Comparison of ENCODE assay signal across 16 cellular contexts in genomic region chr14:74518221-74518620, GRCh38.
"Had no signal": no experiment of that assay in that cellular context is flagged by ENCODE, and none has a peak within 500 bp of the region (broad histone marks: within the 10 kb centered on the region; RNA-seq: fewer than 3 reads in every experiment).

No MANE protein-coding gene starts in this region.

- H3K9me3 ChIP-seq: suprapubic skin had no signal

- H3K27ac ChIP-seq: suprapubic skin had no signal

- H3K4me3 ChIP-seq: suprapubic skin had no signal

- H3K36me3 Mint-ChIP-seq: activated naive CD4-positive, alpha-beta T cell treated with anti-CD3 and anti-CD28 coated beads, Interleukin-2, amount 10 ng/mL, durations not matched to agents 7 days and 5 days; natural killer cell; T-cell had no signal

- H3K27me3 ChIP-seq: suprapubic skin had no signal

- H3K27ac Mint-ChIP-seq: activated naive CD4-positive, alpha-beta T cell treated with anti-CD3 and anti-CD28 coated beads, Interleukin-2, amount 10 ng/mL, durations not matched to agents 7 days and 5 days; effector memory CD8-positive, alpha-beta T cell; immature natural killer cell; natural killer cell; T-cell had no signal

- H3K9me3 Mint-ChIP-seq: activated naive CD4-positive, alpha-beta T cell treated with anti-CD3 and anti-CD28 coated beads, Interleukin-2, amount 10 ng/mL, durations not matched to agents 7 days and 5 days; effector memory CD8-positive, alpha-beta T cell; immature natural killer cell; natural killer cell; T-cell had no signal

- DNase-seq: activated CD4-positive, alpha-beta T cell treated with anti-CD3 and anti-CD28 coated beads for 48 hours; activated CD8-positive, alpha-beta memory T cell treated with anti-CD3 and anti-CD28 coated beads for 24 hours; activated naive CD4-positive, alpha-beta T cell treated with anti-CD3 and anti-CD28 coated beads, Interleukin-2, amount 10 ng/mL, durations not matched to agents 7 days and 5 days; central memory CD4-positive, alpha-beta T cell; cortex of kidney; effector memory CD8-positive, alpha-beta T cell; immature natural killer cell; left colon; natural killer cell; nucleus accumbens; stimulated activated CD4-positive, alpha-beta T cell treated with anti-CD3 and anti-CD28 coated beads, Interleukin-12 subunit alpha, Interleukin-12 subunit beta, amount 100 ng/mL, for 4 hours; stimulated activated naive CD8-positive, alpha-beta T cell treated with anti-CD3 and anti-CD28 coated beads, Interleukin-15, Interleukin-2, amounts not matched to agents 100 U/mL and 50 U/mL, for 24 hours; T-cell; T1000 had no signal

- H3K4me3 Mint-ChIP-seq: activated naive CD4-positive, alpha-beta T cell treated with anti-CD3 and anti-CD28 coated beads, Interleukin-2, amount 10 ng/mL, durations not matched to agents 7 days and 5 days; effector memory CD8-positive, alpha-beta T cell; immature natural killer cell; natural killer cell; T-cell had no signal

- ATAC-seq: effector memory CD8-positive, alpha-beta T cell; left colon; natural killer cell; sciatic nerve; stimulated activated naive CD8-positive, alpha-beta T cell treated with anti-CD3 and anti-CD28 coated beads, Interleukin-15, Interleukin-2, amounts not matched to agents 100 U/mL and 50 U/mL, for 24 hours; T-cell had no signal
